In the genomic region with DNA sequence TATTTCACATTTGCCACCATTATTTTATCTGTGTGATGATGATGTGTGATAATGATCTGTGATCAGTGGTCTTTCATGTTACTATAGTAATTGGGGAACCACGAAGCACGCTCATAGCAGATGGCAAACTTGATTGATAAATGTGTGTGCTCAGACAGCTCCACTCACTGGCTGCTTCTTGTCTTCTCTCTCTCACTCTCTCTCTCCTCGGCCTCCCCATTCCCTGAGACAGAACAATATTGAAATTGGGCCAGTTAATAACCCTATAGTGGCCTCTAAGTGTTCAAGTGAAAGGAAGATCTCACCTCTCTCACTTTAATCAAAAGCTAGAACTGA, we compare ENCODE assay signal across 19 cellular contexts.
DNase-seq lines count a peak whose midpoint lies in the region; ATAC-seq lines count a peak whose summit lies in the region.
"Had no signal": no experiment of that assay in that cellular context is flagged by ENCODE, and none has a peak within 500 bp of the region (broad histone marks: within the 10 kb centered on the region; RNA-seq: fewer than 3 reads in every experiment).

No MANE protein-coding gene starts in this region.

- peaks cover 3 to 11% of the 10 kb centered on the region in 2 donors for H3K27me3 Mint-ChIP-seq in T-cell
- H3K27me3 Mint-ChIP-seq: activated CD4-positive, alpha-beta T cell treated with anti-CD3 and anti-CD28 coated beads, Interleukin-2, amount 10 ng/mL, durations not matched to agents 7 days and 5 days had no signal

- ATAC-seq in T-cell (replicated peaks in 1 of 4) (peak in 2 of 4 experiments; percentile 12 to 20), HG03442 (IDR thresholded peaks at IDR 0.05; ENCODE audit: unreplicated experiment) (no peak)
- ATAC-seq in stimulated activated effector memory CD8-positive, alpha-beta T cell treated with anti-CD3 and anti-CD28 coated beads, Interleukin-12 subunit alpha, Interleukin-12 subunit beta, amount 100 ng/mL, for 72 hours, result no peak

- peaks cover 4% of the 10 kb centered on the region for H3K36me3 Mint-ChIP-seq in T-cell
- no peaks in the 10 kb centered on the region for H3K36me3 Mint-ChIP-seq in stimulated activated effector memory CD8-positive, alpha-beta T cell treated with anti-CD3 and anti-CD28 coated beads, Interleukin-12 subunit alpha, Interleukin-12 subunit beta, amount 100 ng/mL, for 72 hours
- H3K36me3 Mint-ChIP-seq: activated CD8-positive, alpha-beta memory T cell treated with anti-CD3 and anti-CD28 coated beads, Interleukin-2, amount 10 ng/mL, durations not matched to agents 7 days and 5 days; CD4-positive, alpha-beta memory T cell had no signal

- H3K4me3 Mint-ChIP-seq in T-cell, result peak overlapping the region in 2 of 3 donors; percentile 46 to 54
- peak overlapping the region; percentile 8 for H3K4me3 Mint-ChIP-seq in stimulated activated effector memory CD8-positive, alpha-beta T cell treated with anti-CD3 and anti-CD28 coated beads, Interleukin-12 subunit alpha, Interleukin-12 subunit beta, amount 100 ng/mL, for 72 hours
- H3K4me3 Mint-ChIP-seq: activated CD4-positive, alpha-beta T cell treated with anti-CD3 and anti-CD28 coated beads, Interleukin-2, amount 10 ng/mL, durations not matched to agents 7 days and 5 days; activated CD8-positive, alpha-beta memory T cell treated with anti-CD3 and anti-CD28 coated beads, Interleukin-2, amount 10 ng/mL, durations not matched to agents 7 days and 5 days; brain; stimulated activated naive CD8-positive, alpha-beta T cell treated with anti-CD3 and anti-CD28 coated beads, Interleukin-15, Interleukin-2, amounts not matched to agents 100 ng/mL and 50 ng/mL, for 24 hours had no signal

- CTCF ChIA-PET in T-cell (lab: Charles Lee), result interaction anchor here in 1 of 2 donors (1.0 to 1.5 kb wide), 2 partner anchors 9 to 971 kb away, joined by 3 to 6 read pairs; no protein-coding TSS in a partner anchor

- POLR2A ChIA-PET in T-cell (lab: Charles Lee), result no interaction called here

- H3K9me3 Mint-ChIP-seq in T-cell, result peaks cover 3 to 6% (median 4%) of the 10 kb centered on the region in 3 donors
- H3K9me3 Mint-ChIP-seq in stimulated activated effector memory CD8-positive, alpha-beta T cell treated with anti-CD3 and anti-CD28 coated beads, Interleukin-12 subunit alpha, Interleukin-12 subunit beta, amount 100 ng/mL, for 72 hours, result peaks cover 3% of the 10 kb centered on the region
- H3K9me3 Mint-ChIP-seq: activated CD4-positive, alpha-beta T cell treated with anti-CD3 and anti-CD28 coated beads, Interleukin-2, amount 10 ng/mL, durations not matched to agents 7 days and 5 days had no signal

- H3K4me1 Mint-ChIP-seq in T-cell, result peaks cover 2 to 6% (median 4%) of the 10 kb centered on the region in 3 donors
- no peaks in the 10 kb centered on the region for H3K4me1 Mint-ChIP-seq in stimulated activated effector memory CD8-positive, alpha-beta T cell treated with anti-CD3 and anti-CD28 coated beads, Interleukin-12 subunit alpha, Interleukin-12 subunit beta, amount 100 ng/mL, for 72 hours

- no peak overlapping the region for H3K27ac Mint-ChIP-seq in T-cell
- no peak overlapping the region for H3K27ac Mint-ChIP-seq in stimulated activated effector memory CD8-positive, alpha-beta T cell treated with anti-CD3 and anti-CD28 coated beads, Interleukin-12 subunit alpha, Interleukin-12 subunit beta, amount 100 ng/mL, for 72 hours
- H3K27ac Mint-ChIP-seq: activated CD4-positive, alpha-beta T cell treated with anti-CD3 and anti-CD28 coated beads, Interleukin-2, amount 10 ng/mL, durations not matched to agents 7 days and 5 days; activated CD8-positive, alpha-beta memory T cell treated with anti-CD3 and anti-CD28 coated beads, Interleukin-2, amount 10 ng/mL, durations not matched to agents 7 days and 5 days; brain; CD4-positive, alpha-beta memory T cell; stimulated activated naive CD8-positive, alpha-beta T cell treated with anti-CD3 and anti-CD28 coated beads, Interleukin-15, Interleukin-2, amounts not matched to agents 100 ng/mL and 50 ng/mL, for 24 hours had no signal

- DNase-seq in DMS53 (lab: John Stamatoyannopoulos, UW) (peak; percentile 54), DMS53 treated with DMSO at 0.1 percent for 48 hours (lab: John Stamatoyannopoulos, UW; ENCODE audit: unreplicated experiment) (no peak), T-cell (no peak), iPS-NIHi7 (ENCODE audit: extremely low spot score) (peak; percentile 26), dedifferentiated amniotic fluid mesenchymal stem cell (ENCODE audit: extremely low spot score) (no peak), NCI-H446 treated with DMSO at 0.1 percent for 48 hours (lab: John Stamatoyannopoulos, UW) (no peak)
- DNase-seq in stimulated activated effector memory CD8-positive, alpha-beta T cell treated with anti-CD3 and anti-CD28 coated beads, Interleukin-12 subunit alpha, Interleukin-12 subunit beta, amount 100 ng/mL, for 72 hours (ENCODE audit: low spot score in 2 of 2), result no peak
- DNase-seq: activated CD8-positive, alpha-beta memory T cell treated with anti-CD3 and anti-CD28 coated beads, Interleukin-2, amount 10 ng/mL, durations not matched to agents 7 days and 5 days; cerebellar nuclear complex; NCI-H1048; NCI-H187; NCI-H2171 treated with DMSO at 0.1 percent for 48 hours; NCI-H524 treated with DMSO at 0.1 percent for 48 hours; SHP77 treated with DMSO at 0.1 percent for 48 hours had no signal

Comparison
In these comparisons a context has a peak if more than half of its experiments do, and no peak if none do; other contexts are left out.
1. DNase-seq: peak in DMS53 (single experiment) and iPS-NIHi7 (single experiment); none in DMS53 treated with DMSO at 0.1 percent for 48 hours (single experiment), T-cell (0 of 34), stimulated activated effector memory CD8-positive, alpha-beta T cell treated with anti-CD3 and anti-CD28 coated beads, Interleukin-12 subunit alpha, Interleukin-12 subunit beta, amount 100 ng/mL, for 72 hours (0 of 2), dedifferentiated amniotic fluid mesenchymal stem cell (single experiment) and NCI-H446 treated with DMSO at 0.1 percent for 48 hours (single experiment).